29 cellular contexts compared by ENCODE assay signal in the genomic region with DNA sequence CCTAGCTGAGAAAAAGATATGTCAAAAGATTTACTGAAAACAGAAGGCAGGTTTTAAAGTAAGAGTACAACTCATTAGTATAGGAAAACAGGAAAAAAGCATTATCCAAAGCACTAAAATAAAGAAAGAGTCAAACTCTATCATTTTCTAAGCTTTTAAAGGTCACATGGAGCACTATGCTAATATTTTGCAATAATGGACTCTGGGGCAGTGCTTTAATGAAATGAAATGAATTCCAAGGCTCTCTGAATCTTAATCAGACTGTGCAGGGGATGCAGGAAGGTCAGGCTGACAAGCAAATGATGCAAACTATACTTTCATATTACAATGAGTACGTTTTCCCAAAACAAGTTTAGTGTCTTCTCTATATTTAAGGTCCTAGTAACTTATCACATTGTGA.
"Had no signal": no experiment of that assay in that cellular context is flagged by ENCODE, and none has a peak within 500 bp of the region (broad histone marks: within the 10 kb centered on the region; RNA-seq: fewer than 3 reads in every experiment).

No MANE protein-coding gene starts in this region.

- H3K9me3 Mint-ChIP-seq: dendritic cell treated with granulocyte-macrophage colony-stimulating factor and Interleukin-4, amounts not matched to agents 40 ng/mL and 50 ng/mL, for 4 days; naive thymus-derived CD8-positive, alpha-beta T cell; neural crest cell; stimulated activated naive CD8-positive, alpha-beta T cell treated with anti-CD3 and anti-CD28 coated beads, Interleukin-15, amount 100 ng/mL, for 72 hours had no signal

- H3K36me3 Mint-ChIP-seq: memory B cell; naive thymus-derived CD8-positive, alpha-beta T cell had no signal

- H3K27ac Mint-ChIP-seq: dendritic cell treated with granulocyte-macrophage colony-stimulating factor and Interleukin-4, amounts not matched to agents 40 ng/mL and 50 ng/mL, for 4 days; memory B cell; naive thymus-derived CD8-positive, alpha-beta T cell; progenitor cell of endocrine pancreas; stimulated activated naive CD8-positive, alpha-beta T cell treated with anti-CD3 and anti-CD28 coated beads, Interleukin-15, amount 100 ng/mL, for 72 hours had no signal

- H3K4me2 ChIP-seq: smooth muscle cell had no signal

- H3K4me3 Mint-ChIP-seq: dendritic cell treated with granulocyte-macrophage colony-stimulating factor and Interleukin-4, amounts not matched to agents 40 ng/mL and 50 ng/mL, for 4 days; memory B cell; naive thymus-derived CD8-positive, alpha-beta T cell; neural crest cell; stimulated activated naive CD8-positive, alpha-beta T cell treated with anti-CD3 and anti-CD28 coated beads, Interleukin-15, amount 100 ng/mL, for 72 hours had no signal

- H3K4me3 ChIP-seq: colonic mucosa, esophagus squamous epithelium, heart right ventricle, left ventricle myocardium inferior, lung, smooth muscle cell, testis, tibial artery, upper lobe of left lung had no signal

- H3K79me2 ChIP-seq: parathyroid adenoma had no signal

- H3K4me1 ChIP-seq: colonic mucosa, left ventricle myocardium inferior, parathyroid adenoma, testis, upper lobe of left lung had no signal

- H3K9ac ChIP-seq: parathyroid adenoma had no signal

- H3K4me1 Mint-ChIP-seq: memory B cell; naive thymus-derived CD8-positive, alpha-beta T cell; stimulated activated naive CD8-positive, alpha-beta T cell treated with anti-CD3 and anti-CD28 coated beads, Interleukin-15, amount 100 ng/mL, for 72 hours had no signal

- H3K27me3 Mint-ChIP-seq: dendritic cell treated with granulocyte-macrophage colony-stimulating factor and Interleukin-4, amounts not matched to agents 40 ng/mL and 50 ng/mL, for 4 days; memory B cell; naive thymus-derived CD8-positive, alpha-beta T cell; progenitor cell of endocrine pancreas; stimulated activated naive CD8-positive, alpha-beta T cell treated with anti-CD3 and anti-CD28 coated beads, Interleukin-15, amount 100 ng/mL, for 72 hours had no signal

- H3K27me3 ChIP-seq: colonic mucosa, esophagus squamous epithelium, heart right ventricle, testis, tibial artery, upper lobe of left lung had no signal

- DNase-seq: central memory CD4-positive, alpha-beta T cell; colonic mucosa; effector CD8-positive, alpha-beta T cell; erythroblast; esophagus squamous epithelium; foreskin melanocyte; glutamatergic neuron; heart right ventricle; hippocampal formation; left cardiac atrium; left ventricle myocardium inferior; naive thymus-derived CD8-positive, alpha-beta T cell; stimulated activated CD4-positive, alpha-beta T cell treated with anti-CD3 and anti-CD28 coated beads, Interleukin-12 subunit alpha, Interleukin-12 subunit beta, amount 100 ng/mL, for 4 hours; stimulated activated CD4-positive, alpha-beta T cell treated with anti-CD3 and anti-CD28 coated beads, Interleukin-1b, Interleukin-23, amount 100 ng/mL, for 48 hours; stimulated activated CD4-positive, alpha-beta T cell treated with anti-CD3 and anti-CD28 coated beads, Interleukin-4, amount 100 ng/mL, for 1 hour; stimulated activated CD8-positive, alpha-beta memory T cell treated with anti-CD3 and anti-CD28 coated beads, Interleukin-4, amount 100 ng/mL, for 48 hours; stimulated activated naive CD4-positive, alpha-beta T cell; stimulated activated naive CD8-positive, alpha-beta T cell treated with anti-CD3 and anti-CD28 coated beads, Interleukin-15, amount 100 ng/mL, for 72 hours; testis; tibial artery; upper lobe of left lung had no signal

- H3K36me3 ChIP-seq: colonic mucosa, esophagus squamous epithelium, heart right ventricle, left ventricle myocardium inferior, tibial artery, upper lobe of left lung had no signal

- H3K27ac ChIP-seq: colonic mucosa, esophagus squamous epithelium, heart right ventricle, left ventricle myocardium inferior, parathyroid adenoma, testis, tibial artery had no signal

- ATAC-seq: left cardiac atrium; naive thymus-derived CD8-positive, alpha-beta T cell; sciatic nerve; stimulated activated naive CD8-positive, alpha-beta T cell treated with anti-CD3 and anti-CD28 coated beads, Interleukin-15, amount 100 ng/mL, for 72 hours had no signal
